ENCODE assay signal across 8 cellular contexts in the genomic region with DNA sequence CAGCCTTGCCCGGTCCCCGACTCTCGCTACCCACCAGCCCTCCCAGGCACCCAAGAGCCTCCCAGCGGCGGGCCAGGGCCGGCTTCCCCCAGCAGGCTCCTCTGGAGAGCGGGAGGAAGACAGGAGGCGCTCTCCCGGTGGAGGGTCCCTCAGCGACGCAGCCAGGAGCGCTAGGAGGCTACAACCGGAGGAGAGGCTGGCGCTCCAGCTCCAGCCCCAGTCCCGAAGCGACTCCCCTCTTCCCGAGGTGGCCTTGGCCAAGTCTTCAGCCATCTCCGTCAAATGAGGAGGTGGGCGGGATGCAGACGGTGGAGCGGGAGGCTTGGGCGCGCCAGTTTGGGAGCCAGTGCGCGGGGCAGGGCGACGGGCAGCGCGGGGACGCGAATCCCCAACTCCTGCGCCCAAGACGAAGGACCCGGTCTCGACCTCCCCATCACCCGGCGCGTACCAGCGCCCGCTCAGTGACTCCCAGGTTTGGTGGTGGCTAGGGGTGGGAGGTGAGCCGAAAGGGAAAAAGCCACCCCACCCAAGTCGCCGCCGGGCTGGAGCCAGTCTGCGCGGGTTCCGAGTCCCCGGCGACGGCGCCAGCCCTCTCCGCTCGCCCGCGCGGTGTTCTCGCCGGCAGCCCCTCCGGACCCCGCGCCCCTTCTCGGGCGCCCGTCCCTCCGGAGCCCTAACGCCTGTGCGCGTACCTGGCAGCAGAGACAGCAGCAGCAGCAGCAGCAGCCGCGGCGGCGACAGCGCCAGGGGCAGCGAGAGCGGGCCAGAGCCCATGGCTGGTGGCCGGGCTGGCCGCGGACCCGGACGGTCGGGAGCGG. TPM values are rescaled to one million over a fixed set of nuclear protein-coding genes. Genes with fewer than 3 reads are reported as not detected.
A peak's percentile ranks its signal among the peaks of the same experiment; 100 is the strongest.
DNase-seq lines count a peak whose midpoint lies in the region; ATAC-seq and TF ChIP-seq lines count a peak whose summit lies in the region.

No MANE protein-coding gene starts in this region.

- no peak overlapping the region; the same call in 1 of the 2 replicates for H3K4me3 ChIP-seq in GM23248
- peak overlapping the region; percentile 56; the same call in 1 of the 2 replicates for H3K4me3 ChIP-seq in PC-3 (ENCODE audit: low read length)
- peak overlapping the region; percentile 25 to 30 for H3K4me3 ChIP-seq in prostate gland

- H3K9me2 ChIP-seq in GM23248 (ENCODE audit: insufficient read depth) (no peaks in the 10 kb centered on the region), PC-3 (replicated peaks; ENCODE audit: low read length) (no peaks in the 10 kb centered on the region)

- TF ChIP-seq POLR2A in prostate gland (IDR thresholded peaks at IDR 0.05) = no peak

- H4K20me1 ChIP-seq in GM23248 (ENCODE audit: insufficient read depth) (no peaks in the 10 kb centered on the region), PC-3 (ENCODE audit: low read length) (no peaks in the 10 kb centered on the region)

- CTCF ChIA-PET in PC-3 (lab: Charles Lee) = no interaction called here

- POLR2A ChIA-PET in PC-3 (lab: Charles Lee; ENCODE audit: unreplicated experiment) = no interaction called here

- in situ Hi-C loops in GM23248 (cut with MboI) = no loop called here

- peaks cover 6% of the 10 kb centered on the region for H3F3A ChIP-seq in GM23248 (ENCODE audit: insufficient read depth)
- H3F3A ChIP-seq in PC-3 (ENCODE audit: low read length, unreplicated experiment) = no peaks in the 10 kb centered on the region

- 6 to 7% methylated on average over 49 of the region's 82 CpGs for WGBS in GM23248 (ENCODE audit: low coverage in 1 of 2, low lambda C conversion rate in 2 of 2, missing lambda C conversion rate in 2 of 2), 2 experiments
- 2% methylated on average over 74 of the region's 82 CpGs for WGBS in prostate gland

- no peaks in the 10 kb centered on the region for H3K36me3 ChIP-seq in GM23248 (ENCODE audit: low read depth)
- no peaks in the 10 kb centered on the region for H3K36me3 ChIP-seq in PC-3 (ENCODE audit: low read depth, low read length)
- no peaks in the 10 kb centered on the region for H3K36me3 ChIP-seq in prostate gland

- BruUV-seq in PC-3 (replicated peaks; lab: Mats Ljungman, UMichigan) = no TSS peak

- H3K4me2 ChIP-seq in GM23248 (ENCODE audit: unreplicated experiment) (no peak overlapping the region), PC-3 (ENCODE audit: low read length) (peak overlapping the region; percentile 77)

- H3K4me1 ChIP-seq in GM23248 (ENCODE audit: insufficient read depth) (peaks cover 6% of the 10 kb centered on the region; the same call in 1 of the 2 replicates), PC-3 (ENCODE audit: insufficient read depth, low read length) (no peaks in the 10 kb centered on the region), foreskin keratinocyte (no peaks in the 10 kb centered on the region), prostate gland (replicated peaks) (no peaks in the 10 kb centered on the region)

- H3K9ac ChIP-seq in GM23248 = no peak overlapping the region
- H3K9ac ChIP-seq in PC-3 (ENCODE audit: low read length) = no peak overlapping the region

- ATAC-seq in PC-3 = peak; percentile 31
- ATAC-seq in foreskin keratinocyte = peak; percentile 31
- no peak for ATAC-seq in GM18520 (IDR thresholded peaks at IDR 0.05; ENCODE audit: unreplicated experiment)
- ATAC-seq in GM19351 (IDR thresholded peaks at IDR 0.05; ENCODE audit: unreplicated experiment) = no peak
- ATAC-seq in GM19324 (IDR thresholded peaks at IDR 0.05; ENCODE audit: low FRiP score, unreplicated experiment) = no peak
- no peak for ATAC-seq in HG03095 (IDR thresholded peaks at IDR 0.05; ENCODE audit: unreplicated experiment)

- H2AFZ ChIP-seq in GM23248 (no peak overlapping the region), PC-3 (ENCODE audit: low read length) (peak overlapping the region; percentile 59; the same call in 1 of the 2 replicates)

- H3K27ac ChIP-seq in GM23248 (no peak overlapping the region), PC-3 (ENCODE audit: low read length) (no peak overlapping the region), foreskin keratinocyte (no peak overlapping the region), prostate gland (no peak overlapping the region)

- TF ChIP-seq CTCF in PC-3 (conservative IDR thresholded peaks at IDR 0.05; ENCODE audit: low read depth, low read length) (no peak), foreskin keratinocyte (conservative IDR thresholded peaks at IDR 0.05) (peak; percentile 47), prostate gland (IDR thresholded peaks at IDR 0.05) (no peak)

- H3K27me3 ChIP-seq in GM23248 (replicated peaks; ENCODE audit: insufficient read depth) (peaks cover 59% of the 10 kb centered on the region), PC-3 (ENCODE audit: low read length) (peaks cover 22% of the 10 kb centered on the region), foreskin keratinocyte (peaks cover 50% of the 10 kb centered on the region), prostate gland (replicated peaks; ENCODE audit: insufficient read depth) (peaks cover 2% of the 10 kb centered on the region)

- no peaks in the 10 kb centered on the region for H3K9me3 ChIP-seq in GM23248 (ENCODE audit: low read depth)
- no peaks in the 10 kb centered on the region for H3K9me3 ChIP-seq in PC-3 (ENCODE audit: low read length)
- no peaks in the 10 kb centered on the region for H3K9me3 ChIP-seq in prostate gland

- intact Hi-C loops in PC-3 (cut with micrococcal nuclease) = no loop called here
- intact Hi-C loops in prostate gland (cut with DNase I) = loop anchor here (1.0 kb wide), 1 partner anchor 89 kb away; no protein-coding TSS in a partner anchor

- DNase-seq in GM23248 = peak; percentile 13
- DNase-seq in PC-3 = no peak
- no peak for DNase-seq in foreskin keratinocyte
- no peak for DNase-seq in prostate gland (ENCODE audit: low spot score)

- no peaks in the 10 kb centered on the region for H3K79me2 ChIP-seq in GM23248 (ENCODE audit: insufficient read depth)
- no peaks in the 10 kb centered on the region for H3K79me2 ChIP-seq in PC-3 (ENCODE audit: low read length)

RNA-seq across cellular contexts. Expression of gene CHRNA3, which starts 0.6 kb away (rescaled TPM):
- not detected in 2 replicates for total RNA-seq in GM23248 (2014; rRNA removed; shearing (Covaris generic))
- polyA plus RNA-seq in GM23248 (2016; fragmentation: Nextera tagmentation; extraction: Ambion mirVana) = not detected in 2 replicates
- total RNA-seq in PC-3 (2014; rRNA removed) = not detected in 2 replicates
- total RNA-seq in foreskin keratinocyte = not detected in 2 replicates
- not detected in 2 replicates for polyA plus RNA-seq in foreskin keratinocyte
- total RNA-seq in prostate gland = under 1 TPM; 0.23 to 0.97 TPM

RNA-seq across cellular contexts. Expression of gene CHRNB4, which starts 20.8 kb away (rescaled TPM):
- total RNA-seq in GM23248 (2014; rRNA removed; shearing (Covaris generic)) = not detected in 2 replicates
- polyA plus RNA-seq in GM23248 (2016; fragmentation: Nextera tagmentation; extraction: Ambion mirVana) = not detected in 2 replicates
- not detected in 2 replicates for total RNA-seq in PC-3 (2014; rRNA removed)
- 0.07 and 0.14 TPM in 2 replicates for total RNA-seq in foreskin keratinocyte
- polyA plus RNA-seq in foreskin keratinocyte = 0.04 TPM in 1 of 2 replicates, not detected in the other
- total RNA-seq in prostate gland = 1 to 10 TPM in 1 of 2 donors, not detected in 1; 3.0 TPM

RNA-seq across cellular contexts. Expression of gene CHRNA5, which starts 54.9 kb away (rescaled TPM):
- under 0.01 and 1.3 TPM in 2 replicates for total RNA-seq in GM23248 (2014; rRNA removed; shearing (Covaris generic))
- polyA plus RNA-seq in GM23248 (2016; fragmentation: Nextera tagmentation; extraction: Ambion mirVana) = 0.24 and 0.74 TPM in 2 replicates
- total RNA-seq in PC-3 (2014; rRNA removed) = 8.4 and 11.0 TPM in 2 replicates
- 12.0 and 13.0 TPM in 2 replicates for total RNA-seq in foreskin keratinocyte
- polyA plus RNA-seq in foreskin keratinocyte = 10.0 and 12.0 TPM in 2 replicates
- total RNA-seq in prostate gland = 1 to 10 TPM; 1.9 to 2.0 TPM

Comparison
In these comparisons a context has a peak if more than half of its experiments do, and no peak if none do; other contexts are left out.
1. ATAC-seq: peak in PC-3 (single experiment) and foreskin keratinocyte (single experiment); none in GM18520 (single experiment), GM19351 (single experiment), GM19324 (single experiment) and HG03095 (single experiment).